ENCODE assay signal across 16 cellular contexts in the genomic region with DNA sequence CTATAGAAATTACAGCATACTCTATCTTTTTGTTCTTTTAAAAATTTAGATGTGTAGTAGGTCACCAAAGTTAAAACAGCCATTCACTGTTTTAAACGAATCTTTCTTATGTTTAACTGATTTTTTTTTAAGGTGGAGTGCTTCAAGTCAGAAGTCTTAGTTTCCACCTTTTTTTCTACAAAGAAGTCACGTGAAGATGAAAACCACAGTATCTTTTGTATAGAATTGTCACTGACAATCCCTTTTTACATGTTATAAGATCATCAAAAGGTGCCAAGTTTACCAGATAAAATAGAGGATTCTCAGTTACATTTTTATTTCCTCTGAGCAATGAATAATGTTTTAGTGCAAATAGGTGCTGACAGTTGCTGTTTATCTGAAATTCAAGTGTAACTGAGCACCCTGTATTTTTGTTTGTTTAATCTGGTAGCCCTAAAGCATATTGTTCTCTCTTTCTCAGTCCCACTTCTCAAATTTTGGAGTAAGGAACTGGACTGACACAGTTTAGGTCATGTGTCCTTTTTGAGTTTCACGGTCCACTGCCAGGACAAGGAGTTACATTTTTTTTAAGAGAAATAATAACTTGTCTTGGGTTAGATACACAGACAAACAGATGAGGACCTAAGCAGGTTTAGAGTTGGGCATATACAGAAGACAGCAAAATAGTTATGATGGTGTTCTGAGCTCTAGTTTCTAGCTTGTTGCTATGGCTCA.
"Had no signal": no experiment of that assay in that cellular context is flagged by ENCODE, and none has a peak within 500 bp of the region (broad histone marks: within the 10 kb centered on the region; RNA-seq: fewer than 3 reads in every experiment).

No MANE protein-coding gene starts in this region.

- H3K4me1 ChIP-seq: breast epithelium, gastroesophageal sphincter, left lung, psoas muscle, sigmoid colon, vagina had no signal

- H3K27me3 Mint-ChIP-seq: activated CD4-positive, alpha-beta T cell treated with anti-CD3 and anti-CD28 coated beads, Interleukin-2, amount 10 ng/mL, durations not matched to agents 7 days and 5 days had no signal

- H3K4me3 ChIP-seq: breast epithelium, gastroesophageal sphincter, left lung, psoas muscle, sigmoid colon, vagina had no signal

- H3K27ac ChIP-seq: breast epithelium, gastroesophageal sphincter, left lung, psoas muscle, sigmoid colon, vagina had no signal

- H3K27ac Mint-ChIP-seq: activated CD4-positive, alpha-beta T cell treated with anti-CD3 and anti-CD28 coated beads, Interleukin-2, amount 10 ng/mL, durations not matched to agents 7 days and 5 days; activated T-helper 1 cell treated with anti-CD3 and anti-CD28 coated beads, Interleukin-12 subunit alpha, Interleukin-12 subunit beta, Interleukin-2, Interleukin-4 antibody, amounts not matched to agents 30 ng/mL and 10 ng/mL and 1 ng/mL, durations not matched to agents 14 hours and 24 hours and 36 hours; stimulated activated effector memory CD8-positive, alpha-beta T cell treated with anti-CD3 and anti-CD28 coated beads, Interleukin-12 subunit alpha, Interleukin-12 subunit beta, amount 100 ng/mL, for 72 hours had no signal

- H3K9me3 ChIP-seq: breast epithelium, gastroesophageal sphincter, left lung, psoas muscle, sigmoid colon, vagina had no signal

- H3K4me1 Mint-ChIP-seq: activated CD4-positive, alpha-beta T cell treated with anti-CD3 and anti-CD28 coated beads, Interleukin-2, amount 10 ng/mL, durations not matched to agents 7 days and 5 days; stimulated activated effector memory CD8-positive, alpha-beta T cell treated with anti-CD3 and anti-CD28 coated beads, Interleukin-12 subunit alpha, Interleukin-12 subunit beta, amount 100 ng/mL, for 72 hours had no signal

- H3K36me3 Mint-ChIP-seq: stimulated activated effector memory CD8-positive, alpha-beta T cell treated with anti-CD3 and anti-CD28 coated beads, Interleukin-12 subunit alpha, Interleukin-12 subunit beta, amount 100 ng/mL, for 72 hours had no signal

- H3K9me3 Mint-ChIP-seq: activated CD4-positive, alpha-beta T cell treated with anti-CD3 and anti-CD28 coated beads, Interleukin-2, amount 10 ng/mL, durations not matched to agents 7 days and 5 days; nephron had no signal

- ATAC-seq: gastroesophageal sphincter; left lung; psoas muscle; stimulated activated effector memory CD8-positive, alpha-beta T cell treated with anti-CD3 and anti-CD28 coated beads, Interleukin-12 subunit alpha, Interleukin-12 subunit beta, amount 100 ng/mL, for 72 hours had no signal

- H3K36me3 ChIP-seq: breast epithelium, gastroesophageal sphincter, left lung, sigmoid colon, vagina had no signal

- H3K27me3 ChIP-seq: breast epithelium, gastroesophageal sphincter, left lung, sigmoid colon, vagina had no signal

- DNase-seq: activated CD4-positive, alpha-beta T cell treated with anti-CD3 and anti-CD28 coated beads, Interleukin-2, amount 10 ng/mL, durations not matched to agents 7 days and 5 days; activated CD8-positive, alpha-beta memory T cell treated with anti-CD3 and anti-CD28 coated beads for 24 hours; activated naive CD4-positive, alpha-beta T cell treated with Interleukin-2 at 50 U/mL for 16 hours; aorta; left lung; mesenchymal stem cell; psoas muscle; sigmoid colon; stimulated activated CD4-positive, alpha-beta T cell treated with anti-CD3 and anti-CD28 coated beads, Interleukin-12 subunit alpha, Interleukin-12 subunit beta, amount 100 ng/mL, for 4 hours; stimulated activated CD4-positive, alpha-beta T cell treated with anti-CD3 and anti-CD28 coated beads, Interleukin-2, amount 100 ng/mL, for 24 hours had no signal

- H3K4me3 Mint-ChIP-seq: activated CD4-positive, alpha-beta T cell treated with anti-CD3 and anti-CD28 coated beads, Interleukin-2, amount 10 ng/mL, durations not matched to agents 7 days and 5 days; activated T-helper 1 cell treated with anti-CD3 and anti-CD28 coated beads, Interleukin-12 subunit alpha, Interleukin-12 subunit beta, Interleukin-2, Interleukin-4 antibody, amounts not matched to agents 30 ng/mL and 10 ng/mL and 1 ng/mL, durations not matched to agents 14 hours and 24 hours and 36 hours; nephron; stimulated activated effector memory CD8-positive, alpha-beta T cell treated with anti-CD3 and anti-CD28 coated beads, Interleukin-12 subunit alpha, Interleukin-12 subunit beta, amount 100 ng/mL, for 72 hours had no signal
